ENCODE assay signal across 26 cellular contexts in the genomic region with DNA sequence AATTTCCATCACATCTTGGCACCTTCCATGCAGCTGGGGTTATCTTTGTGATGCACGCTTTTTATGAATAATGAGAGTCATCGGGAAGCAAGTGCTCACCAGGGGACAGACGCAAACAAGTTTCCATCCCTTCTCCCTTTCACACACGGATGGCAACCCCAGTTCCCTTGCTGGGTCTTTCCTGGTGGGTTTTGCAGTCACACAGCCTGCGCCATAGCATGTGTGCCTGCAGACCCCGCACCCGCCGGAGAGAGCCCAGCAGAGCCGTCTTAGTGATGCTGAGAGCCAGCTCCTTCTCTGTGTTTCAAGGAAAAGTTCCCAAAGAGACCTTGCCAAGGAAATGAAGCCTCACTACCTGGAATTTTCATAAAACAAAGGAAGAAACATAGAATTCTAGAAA.
"Had no signal": no experiment of that assay in that cellular context is flagged by ENCODE, and none has a peak within 500 bp of the region (broad histone marks: within the 10 kb centered on the region; RNA-seq: fewer than 3 reads in every experiment).

No MANE protein-coding gene starts in this region.

- H3K4me3 Mint-ChIP-seq: activated CD8-positive, alpha-beta T cell treated with anti-CD3 and anti-CD28 coated beads for 36 hours; activated naive CD4-positive, alpha-beta T cell treated with anti-CD3 and anti-CD28 coated beads, Interleukin-2, amount 50 U/mL, for 24 hours; activated T-cell treated with anti-CD3 and anti-CD28 coated beads, Interleukin-2, amount 50 U/mL, for 24 hours; activated T-helper 1 cell treated with anti-CD3 and anti-CD28 coated beads, Interleukin-12 subunit alpha, Interleukin-12 subunit beta, Interleukin-2, Interleukin-4 antibody, amounts not matched to agents 30 ng/mL and 10 ng/mL and 1 ng/mL, durations not matched to agents 14 hours and 24 hours and 36 hours; T-helper 1 cell treated with Interleukin-12 subunit alpha and Interleukin-12 subunit beta and Interleukin-4 antibody, amounts not matched to agents 30 μg/mL and 1 μg/mL, for 36 hours had no signal

- H3K36me3 ChIP-seq: Peyer's patch, SJCRH30 had no signal

- H3K4me3 ChIP-seq: Peyer's patch, SJCRH30 had no signal

- ATAC-seq: activated CD4-positive, CD25-positive, alpha-beta regulatory T cell treated with anti-CD3 and anti-CD28 coated beads, Interleukin-2, amount 50 U/mL, for 24 hours; activated CD8-positive, alpha-beta T cell treated with anti-CD3 and anti-CD28 coated beads for 36 hours had no signal

- H3K9me3 ChIP-seq: Peyer's patch, SJCRH30 had no signal

- H3K27ac ChIP-seq: RWPE1, SJCRH30 had no signal

- H3K9me3 Mint-ChIP-seq: activated CD8-positive, alpha-beta T cell treated with anti-CD3 and anti-CD28 coated beads for 36 hours; activated naive CD4-positive, alpha-beta T cell treated with anti-CD3 and anti-CD28 coated beads, Interleukin-2, amount 50 U/mL, for 24 hours; activated T-cell treated with anti-CD3 and anti-CD28 coated beads, Interleukin-2, amount 50 U/mL, for 24 hours; activated T-helper 1 cell treated with anti-CD3 and anti-CD28 coated beads, Interleukin-12 subunit alpha, Interleukin-12 subunit beta, Interleukin-2, Interleukin-4 antibody, amounts not matched to agents 30 ng/mL and 10 ng/mL and 1 ng/mL, durations not matched to agents 14 hours and 24 hours and 36 hours; T-helper 1 cell treated with Interleukin-12 subunit alpha and Interleukin-12 subunit beta and Interleukin-4 antibody, amounts not matched to agents 30 μg/mL and 1 μg/mL, for 36 hours had no signal

- DNase-seq: activated CD4-positive, alpha-beta T cell treated with anti-CD3 and anti-CD28 coated beads for 4 hours; activated CD8-positive, alpha-beta T cell treated with anti-CD3 and anti-CD28 coated beads for 36 hours; activated effector memory CD4-positive, alpha-beta T cell treated with Interleukin-2 at 50 U/mL for 16 hours; activated naive CD4-positive, alpha-beta T cell; activated T-cell treated with anti-CD3 and anti-CD28 coated beads, Interleukin-2, amount 50 U/mL, for 24 hours; aorta; central memory CD4-positive, alpha-beta T cell; Karpas-422; MM.1S; NCI-H1105; NCI-H1436; NCI-H187; NCI-H2081 treated with DMSO at 0.1 percent for 48 hours; NCI-H2227 treated with DMSO at 0.1 percent for 48 hours; NCI-H446 treated with DMSO at 0.1 percent for 48 hours; NCI-H526; NCI-H774; NK-92 treated with Interleukin-12 subunit alpha and Interleukin-12 subunit beta, amount 100 ng/mL, for 24 hours; Right ventricle myocardium superior; SJCRH30 had no signal

- H3K36me3 Mint-ChIP-seq: activated naive CD4-positive, alpha-beta T cell treated with anti-CD3 and anti-CD28 coated beads, Interleukin-2, amount 50 U/mL, for 24 hours had no signal

- H3K27ac Mint-ChIP-seq: activated CD8-positive, alpha-beta T cell treated with anti-CD3 and anti-CD28 coated beads for 36 hours; activated naive CD4-positive, alpha-beta T cell treated with anti-CD3 and anti-CD28 coated beads, Interleukin-2, amount 50 U/mL, for 24 hours; activated T-cell treated with anti-CD3 and anti-CD28 coated beads, Interleukin-2, amount 50 U/mL, for 24 hours; activated T-helper 1 cell treated with anti-CD3 and anti-CD28 coated beads, Interleukin-12 subunit alpha, Interleukin-12 subunit beta, Interleukin-2, Interleukin-4 antibody, amounts not matched to agents 30 ng/mL and 10 ng/mL and 1 ng/mL, durations not matched to agents 14 hours and 24 hours and 36 hours; T-helper 1 cell treated with Interleukin-12 subunit alpha and Interleukin-12 subunit beta and Interleukin-4 antibody, amounts not matched to agents 30 μg/mL and 1 μg/mL, for 36 hours had no signal

- H3K27me3 ChIP-seq: Peyer's patch had no signal
